ENCODE assay signal across 8 cellular contexts in genomic region chr22:50306753-50307749, GRCh38. TPM values are rescaled to one million over a fixed set of nuclear protein-coding genes. Genes with fewer than 3 reads are reported as not detected.
A peak's percentile ranks its signal among the peaks of the same experiment; 100 is the strongest.
DNase-seq lines count a peak whose midpoint lies in the region; ATAC-seq lines count a peak whose summit lies in the region.

Gene PLXNB2, minus strand, starts transcription at chr22:50307646. Its CDS starts 17,062 bp downstream, at chr22:50290584.

- DNase-seq in Ammon's horn (ENCODE audit: low spot score), result peak; percentile 93
- DNase-seq in NCI-H128 (lab: John Stamatoyannopoulos, UW; ENCODE audit: unreplicated experiment), result peak; percentile 65
- peak in 5 of 34 experiments; percentile 17 to 27 (median 25) for DNase-seq in T-cell
- peak; percentile 56 to 83 for DNase-seq in dermis microvascular lymphatic vessel endothelial cell (ENCODE audit: low read depth in 2 of 2)
- DNase-seq in left colon, result peak; percentile 81 to 84
- DNase-seq in stimulated activated effector memory CD8-positive, alpha-beta T cell treated with anti-CD3 and anti-CD28 coated beads, Interleukin-12 subunit alpha, Interleukin-12 subunit beta, amount 100 ng/mL, for 72 hours (ENCODE audit: low spot score in 2 of 2), result peak in 1 of 2 donors; percentile 60

- no peaks in the 10 kb centered on the region for H3K9me3 Mint-ChIP-seq in T-cell
- no peaks in the 10 kb centered on the region for H3K9me3 Mint-ChIP-seq in stimulated activated effector memory CD8-positive, alpha-beta T cell treated with anti-CD3 and anti-CD28 coated beads, Interleukin-12 subunit alpha, Interleukin-12 subunit beta, amount 100 ng/mL, for 72 hours

- ATAC-seq in GM18867 (IDR thresholded peaks at IDR 0.05; ENCODE audit: unreplicated experiment), result peak; percentile 36
- peak; percentile 56 to 71 (median 58) for ATAC-seq in T-cell (replicated peaks in 1 of 4)
- peak; percentile 42 for ATAC-seq in left colon
- ATAC-seq in stimulated activated effector memory CD8-positive, alpha-beta T cell treated with anti-CD3 and anti-CD28 coated beads, Interleukin-12 subunit alpha, Interleukin-12 subunit beta, amount 100 ng/mL, for 72 hours, result peak; percentile 58
- no peak for ATAC-seq in HG03196 (IDR thresholded peaks at IDR 0.05; ENCODE audit: unreplicated experiment)

- peaks cover 5 to 16% of the 10 kb centered on the region in 2 donors for H3K27me3 Mint-ChIP-seq in T-cell

- H3K36me3 Mint-ChIP-seq in T-cell, result no peaks in the 10 kb centered on the region
- no peaks in the 10 kb centered on the region for H3K36me3 Mint-ChIP-seq in stimulated activated effector memory CD8-positive, alpha-beta T cell treated with anti-CD3 and anti-CD28 coated beads, Interleukin-12 subunit alpha, Interleukin-12 subunit beta, amount 100 ng/mL, for 72 hours

- POLR2A ChIA-PET in T-cell (lab: Charles Lee), result no interaction called here

- H3K4me3 Mint-ChIP-seq in T-cell, result peak within 1 kb of the TSS; percentile 43 to 69 (median 47)
- peak within 1 kb of the TSS; percentile 72 for H3K4me3 Mint-ChIP-seq in stimulated activated effector memory CD8-positive, alpha-beta T cell treated with anti-CD3 and anti-CD28 coated beads, Interleukin-12 subunit alpha, Interleukin-12 subunit beta, amount 100 ng/mL, for 72 hours

- CTCF ChIA-PET in T-cell (lab: Charles Lee), result no interaction called here

- H3K4me1 Mint-ChIP-seq in T-cell, result peaks cover 0 to 10% (median 6%) of the 10 kb centered on the region in 3 donors
- H3K4me1 Mint-ChIP-seq in stimulated activated effector memory CD8-positive, alpha-beta T cell treated with anti-CD3 and anti-CD28 coated beads, Interleukin-12 subunit alpha, Interleukin-12 subunit beta, amount 100 ng/mL, for 72 hours, result peaks cover 17% of the 10 kb centered on the region

- intact Hi-C loops in left colon (cut with DNase I, micrococcal nuclease), result no loop called here

- H3K27ac Mint-ChIP-seq in T-cell, result no peak within 1 kb of the TSS
- peak within 1 kb of the TSS; percentile 64 for H3K27ac Mint-ChIP-seq in stimulated activated effector memory CD8-positive, alpha-beta T cell treated with anti-CD3 and anti-CD28 coated beads, Interleukin-12 subunit alpha, Interleukin-12 subunit beta, amount 100 ng/mL, for 72 hours

RNA-seq across cellular contexts. Expression of gene PLXNB2, which starts in this region (rescaled TPM):
- total RNA-seq in T-cell (10 to 100 TPM in 1 of 5 donors, 1 to 10 TPM in 4; 4.3 to 11.8 (median 6.5) TPM), dermis microvascular lymphatic vessel endothelial cell (49.4 and 71.9 TPM in 2 replicates), left colon (100 to 1,000 TPM; 290 TPM)
